In the genomic region with DNA sequence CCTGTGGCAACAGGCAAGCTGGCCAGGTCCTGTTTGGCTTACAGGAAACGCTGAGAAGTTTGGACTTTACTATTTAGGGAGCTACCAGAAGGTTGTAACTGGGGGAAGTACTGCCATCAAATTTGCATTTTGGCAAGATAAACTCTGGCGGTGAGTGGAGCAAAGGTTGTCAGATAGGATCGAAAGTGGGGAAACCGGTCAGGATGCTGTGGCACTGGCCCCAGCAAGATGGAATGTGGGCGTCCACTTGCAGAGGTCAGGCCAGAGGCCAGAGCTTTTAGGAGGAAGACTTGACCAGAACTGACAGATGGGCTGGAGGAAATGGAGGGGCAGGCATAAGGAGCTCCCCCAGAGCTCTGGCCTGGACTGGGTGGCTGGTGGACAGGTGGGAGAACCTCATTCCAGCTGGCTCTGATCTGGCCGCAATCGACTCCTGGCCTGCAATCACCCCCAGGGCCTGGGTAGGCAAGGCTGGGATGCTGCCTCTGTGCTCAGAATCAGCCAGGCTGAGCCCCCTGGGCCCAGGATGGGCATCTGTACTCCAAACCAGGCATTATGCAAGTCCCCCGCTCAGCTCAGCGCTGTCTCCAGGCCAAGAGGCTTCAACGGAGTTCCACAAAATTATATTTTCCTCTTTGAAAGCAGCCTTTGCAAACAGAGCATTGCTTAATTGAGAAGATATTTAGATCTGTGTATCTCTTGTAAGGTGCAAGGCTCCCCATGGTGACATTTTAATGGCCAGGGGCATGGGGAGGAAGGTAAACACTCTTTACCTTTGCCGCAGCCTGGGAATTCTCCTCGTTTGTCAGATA, we compare ENCODE assay signal across 12 cellular contexts.
DNase-seq lines count a peak whose midpoint lies in the region; ATAC-seq and TF ChIP-seq lines count a peak whose summit lies in the region.
"Had no signal": no experiment of that assay in that cellular context is flagged by ENCODE, and none has a peak within 500 bp of the region (broad histone marks: within the 10 kb centered on the region; RNA-seq: fewer than 3 reads in every experiment).

No MANE protein-coding gene starts in this region.

- H3K36me3 ChIP-seq in prostate gland = no peaks in the 10 kb centered on the region

- no peaks in the 10 kb centered on the region for H3K9me3 Mint-ChIP-seq in nephron progenitor cell
- H3K9me3 Mint-ChIP-seq in activated CD4-positive, alpha-beta memory T cell treated with anti-CD3 and anti-CD28 coated beads, Interleukin-2, amount 10 ng/mL, durations not matched to agents 7 days and 5 days = no peaks in the 10 kb centered on the region

- H3K4me1 ChIP-seq in prostate gland (replicated peaks) = no peaks in the 10 kb centered on the region

- ATAC-seq in HG02885 (IDR thresholded peaks at IDR 0.05; ENCODE audit: poor library complexity, unreplicated experiment) = no peak

- DNase-seq in DMS 273 (lab: John Stamatoyannopoulos, UW; ENCODE audit: unreplicated experiment) = peak; percentile 69
- DNase-seq in NCI-H748 (lab: John Stamatoyannopoulos, UW; ENCODE audit: unreplicated experiment) = peak; percentile 49
- DNase-seq in kidney tubule cell (ENCODE audit: low spot score) = peak; percentile 1
- no peak for DNase-seq in prostate gland (ENCODE audit: low spot score)
- no peak for DNase-seq in nephron progenitor cell
- DNase-seq in Kasumi-1 (lab: John Stamatoyannopoulos, UW) = no peak
- no peak for DNase-seq in activated CD4-positive, alpha-beta memory T cell treated with anti-CD3 and anti-CD28 coated beads, Interleukin-2, amount 10 ng/mL, durations not matched to agents 7 days and 5 days
- DNase-seq: activated CD4-positive, alpha-beta T cell treated with anti-CD3 and anti-CD28 coated beads, Interleukin-2, amount 50 U/mL, for 1 hour; AML-193; hippocampal formation; mammary epithelial cell had no signal

- TF ChIP-seq POLR2A in prostate gland (IDR thresholded peaks at IDR 0.05) = no peak

- H3K4me1 Mint-ChIP-seq in nephron progenitor cell = peaks cover 68% of the 10 kb centered on the region
- H3K4me1 Mint-ChIP-seq in activated CD4-positive, alpha-beta memory T cell treated with anti-CD3 and anti-CD28 coated beads, Interleukin-2, amount 10 ng/mL, durations not matched to agents 7 days and 5 days = no peaks in the 10 kb centered on the region

- H3K27ac Mint-ChIP-seq in nephron progenitor cell = no peak overlapping the region
- H3K27ac Mint-ChIP-seq in activated CD4-positive, alpha-beta memory T cell treated with anti-CD3 and anti-CD28 coated beads, Interleukin-2, amount 10 ng/mL, durations not matched to agents 7 days and 5 days = no peak overlapping the region

- no peak overlapping the region for H3K4me3 Mint-ChIP-seq in nephron progenitor cell
- no peak overlapping the region for H3K4me3 Mint-ChIP-seq in activated CD4-positive, alpha-beta memory T cell treated with anti-CD3 and anti-CD28 coated beads, Interleukin-2, amount 10 ng/mL, durations not matched to agents 7 days and 5 days

- no peaks in the 10 kb centered on the region for H3K36me3 Mint-ChIP-seq in nephron progenitor cell (ENCODE audit: low read depth)
- H3K36me3 Mint-ChIP-seq in activated CD4-positive, alpha-beta memory T cell treated with anti-CD3 and anti-CD28 coated beads, Interleukin-2, amount 10 ng/mL, durations not matched to agents 7 days and 5 days (ENCODE audit: low read depth) = no peaks in the 10 kb centered on the region

- H3K4me3 ChIP-seq in prostate gland = no peak overlapping the region

- no peaks in the 10 kb centered on the region for H3K27me3 ChIP-seq in prostate gland (replicated peaks; ENCODE audit: insufficient read depth)

- TF ChIP-seq CTCF in prostate gland (IDR thresholded peaks at IDR 0.05) (no peak), nephron progenitor cell (IDR thresholded peaks at IDR 0.05) (no peak)

- no peaks in the 10 kb centered on the region for H3K9me3 ChIP-seq in prostate gland

- intact Hi-C loops in prostate gland (cut with DNase I) = no loop called here

- POLR2A ChIA-PET in activated CD4-positive, alpha-beta memory T cell treated with anti-CD3 and anti-CD28 coated beads, Interleukin-2, amount 10 ng/mL, durations not matched to agents 7 days and 5 days (lab: Charles Lee) = no interaction called here

- peak overlapping the region; percentile 17 to 47 for H3K27ac ChIP-seq in prostate gland

- H3K27me3 Mint-ChIP-seq in nephron progenitor cell (ENCODE audit: low read depth, poor library complexity) = peaks cover 12% of the 10 kb centered on the region
- peaks cover 12% of the 10 kb centered on the region for H3K27me3 Mint-ChIP-seq in activated CD4-positive, alpha-beta memory T cell treated with anti-CD3 and anti-CD28 coated beads, Interleukin-2, amount 10 ng/mL, durations not matched to agents 7 days and 5 days

- CTCF ChIA-PET in activated CD4-positive, alpha-beta memory T cell treated with anti-CD3 and anti-CD28 coated beads, Interleukin-2, amount 10 ng/mL, durations not matched to agents 7 days and 5 days (lab: Charles Lee) = no interaction called here

- 48% methylated on average over 12 of the region's 12 CpGs for WGBS in prostate gland

Comparison
In these comparisons a context has a peak if more than half of its experiments do, and no peak if none do; other contexts are left out.
1. DNase-seq: peak in DMS 273 (single experiment), NCI-H748 (single experiment) and kidney tubule cell (single experiment); none in prostate gland (single experiment), nephron progenitor cell (single experiment), Kasumi-1 (0 of 2) and activated CD4-positive, alpha-beta memory T cell treated with anti-CD3 and anti-CD28 coated beads, Interleukin-2, amount 10 ng/mL, durations not matched to agents 7 days and 5 days (single experiment).